Comparison of ENCODE assay signal across 19 cellular contexts in genomic region chr10:121455377-121455776, GRCh38.
DNase-seq lines count a peak whose midpoint lies in the region; ATAC-seq and TF ChIP-seq lines count a peak whose summit lies in the region.
"Had no signal": no experiment of that assay in that cellular context is flagged by ENCODE, and none has a peak within 500 bp of the region (broad histone marks: within the 10 kb centered on the region; RNA-seq: fewer than 3 reads in every experiment).

No MANE protein-coding gene starts in this region.

- CTCF ChIA-PET in Caco-2 (lab: Charles Lee) = interaction anchor here (0.7 kb wide), 1 partner anchor 77 kb away, joined by 3 read pairs; no protein-coding TSS in a partner anchor

- peak; percentile 43 to 61 for DNase-seq in Caco-2
- peak; percentile 98 for DNase-seq in SK-N-DZ (ENCODE audit: low spot score)
- peak; percentile 66 for DNase-seq in endodermal cell
- DNase-seq in neuronal stem cell (ENCODE audit: low spot score) = no peak
- DNase-seq in breast epithelium (ENCODE audit: low spot score in 2 of 2) = no peak
- DNase-seq in activated naive CD8-positive, alpha-beta T cell treated with anti-CD3 and anti-CD28 coated beads, Interleukin-2, amount 50 U/mL, for 24 hours = no peak
- DNase-seq in activated CD4-positive, alpha-beta T cell treated with anti-CD3 and anti-CD28 coated beads for 1 hour = no peak
- DNase-seq: DMS53; EL; H7; HFFc6; MG63; NCI-H1417 treated with DMSO at 0.1 percent for 48 hours; NCI-H187; NK-92 treated with Interleukin-12 subunit alpha and Interleukin-12 subunit beta, amount 100 ng/mL, for 24 hours; Peyer's patch had no signal

- WGBS in endodermal cell (ENCODE audit: insufficient coverage in 1 of 2, insufficient read length in 1 of 2), 2 experiments = 35 to 60% methylated on average over 4 to 5 of the region's 5 CpGs
- no CpG with 5 or more reads among the region's 5 CpGs for WGBS in neuronal stem cell (ENCODE audit: extremely low coverage in 2 of 2, insufficient read length in 2 of 2, insufficient replicate concordance in 1 of 2), 2 donors

- no peak overlapping the region for H2BK12ac ChIP-seq in neuronal stem cell (ENCODE audit: low read length)

- H3K36me3 ChIP-seq in Caco-2 (ENCODE audit: control insufficient read depth, insufficient read depth, low read length) (no peaks in the 10 kb centered on the region), endodermal cell (ENCODE audit: control insufficient read depth, insufficient read depth, low read length) (no peaks in the 10 kb centered on the region), neuronal stem cell (replicated peaks in 1 of 2; ENCODE audit: control insufficient read depth in 2 of 2, insufficient read depth in 2 of 2, low read length in 2 of 2) (no peaks in the 10 kb centered on the region), breast epithelium (no peaks in the 10 kb centered on the region)
- H3K36me3 ChIP-seq: MG63, Peyer's patch had no signal

- intact Hi-C loops in Caco-2 (cut with micrococcal nuclease; ENCODE audit: unreplicated experiment) (no loop called here), breast epithelium (cut with DNase I; ENCODE audit: low total_unique reads) (no loop called here)

- H2BK5ac ChIP-seq in neuronal stem cell (ENCODE audit: low read length) = no peak overlapping the region

- no peak overlapping the region for H3K23ac ChIP-seq in neuronal stem cell (ENCODE audit: low read depth, low read length, poor library complexity)

- no peak overlapping the region for H2BK15ac ChIP-seq in neuronal stem cell (ENCODE audit: low read length)

- no TSS peak for BruUV-seq in Caco-2 (replicated peaks; lab: Mats Ljungman, UMichigan)

- H3K18ac ChIP-seq in neuronal stem cell (ENCODE audit: low read length) = no peak overlapping the region

- H2AK5ac ChIP-seq in neuronal stem cell (ENCODE audit: low read depth, low read length) = no peak overlapping the region

- no peak overlapping the region for H3K4ac ChIP-seq in neuronal stem cell (ENCODE audit: low read length)

- POLR2A ChIA-PET in Caco-2 (lab: Charles Lee) = interaction anchor here (0.6 kb wide), 1 partner anchor 73 kb away, joined by 3 read pairs; no protein-coding TSS in a partner anchor

- no peak overlapping the region for H3K4me2 ChIP-seq in neuronal stem cell (ENCODE audit: insufficient read depth, low read length, poor library complexity, severe bottlenecking)

- H3K4me3 ChIP-seq in Caco-2 (ENCODE audit: low read depth, low read length) (no peak overlapping the region), endodermal cell (ENCODE audit: low read length) (no peak overlapping the region), neuronal stem cell (ENCODE audit: low read length in 2 of 2) (no peak overlapping the region), breast epithelium (no peak overlapping the region)
- H3K4me3 ChIP-seq: K562, MG63, Peyer's patch had no signal

- no peak overlapping the region for H3K27ac ChIP-seq in endodermal cell (ENCODE audit: low read depth, low read length)
- no peak overlapping the region for H3K27ac ChIP-seq in neuronal stem cell (replicated peaks; ENCODE audit: low read length)
- H3K27ac ChIP-seq in breast epithelium = no peak overlapping the region
- H3K27ac ChIP-seq: Peyer's patch had no signal

- H3K4me1 ChIP-seq in Caco-2 = peaks cover 45% of the 10 kb centered on the region
- H3K4me1 ChIP-seq in endodermal cell (ENCODE audit: control insufficient read depth, insufficient read depth, low read length) = peaks cover 25% of the 10 kb centered on the region
- peaks cover 2 to 14% of the 10 kb centered on the region in 2 donors for H3K4me1 ChIP-seq in neuronal stem cell (ENCODE audit: control insufficient read depth in 2 of 2, insufficient read depth in 1 of 2, low read depth in 1 of 2, low read length in 2 of 2)
- H3K4me1 ChIP-seq in breast epithelium = no peaks in the 10 kb centered on the region
- H3K4me1 ChIP-seq: Peyer's patch had no signal

- no peak for TF ChIP-seq POLR2A in breast epithelium (IDR thresholded peaks at IDR 0.05)

- H3K9ac ChIP-seq in endodermal cell (ENCODE audit: extremely low read depth, low read length, poor library complexity, severe bottlenecking) (no peak overlapping the region), neuronal stem cell (ENCODE audit: low read depth, low read length, poor library complexity) (no peak overlapping the region)

- TF ChIP-seq CTCF in Caco-2 (IDR thresholded peaks at IDR 0.05; ENCODE audit: insufficient read depth in 1 of 2, low read depth in 1 of 2, low read length in 1 of 2, severe bottlenecking in 1 of 2, unreplicated experiment in 1 of 2) (no peak), endodermal cell (conservative IDR thresholded peaks at IDR 0.05) (no peak), breast epithelium (IDR thresholded peaks at IDR 0.05) (no peak)

- H3K9me3 Mint-ChIP-seq in Caco-2 (ENCODE audit: unreplicated experiment) (no peaks in the 10 kb centered on the region), endodermal cell (no peaks in the 10 kb centered on the region)
- no peaks in the 10 kb centered on the region for H3K9me3 Mint-ChIP-seq in activated naive CD8-positive, alpha-beta T cell treated with anti-CD3 and anti-CD28 coated beads, Interleukin-2, amount 50 U/mL, for 24 hours

- H3K4me1 Mint-ChIP-seq in Caco-2 (ENCODE audit: low read depth, unreplicated experiment) (peaks cover 30% of the 10 kb centered on the region), endodermal cell (peaks cover 74% of the 10 kb centered on the region)
- no peaks in the 10 kb centered on the region for H3K4me1 Mint-ChIP-seq in activated naive CD8-positive, alpha-beta T cell treated with anti-CD3 and anti-CD28 coated beads, Interleukin-2, amount 50 U/mL, for 24 hours
- H3K4me1 Mint-ChIP-seq: CD14-positive monocyte had no signal

- H3K9me3 ChIP-seq in Caco-2 = no peaks in the 10 kb centered on the region
- no peaks in the 10 kb centered on the region for H3K9me3 ChIP-seq in endodermal cell (ENCODE audit: control insufficient read depth, low read length)
- H3K9me3 ChIP-seq in neuronal stem cell (replicated peaks in 1 of 2; ENCODE audit: control insufficient read depth in 2 of 2, insufficient read depth in 1 of 2, low read depth in 1 of 2, low read length in 2 of 2) = no peaks in the 10 kb centered on the region
- no peaks in the 10 kb centered on the region for H3K9me3 ChIP-seq in breast epithelium
- H3K9me3 ChIP-seq: MG63, Peyer's patch had no signal

- no peaks in the 10 kb centered on the region for H3K79me1 ChIP-seq in neuronal stem cell (ENCODE audit: low read depth, low read length)

- H3K27ac Mint-ChIP-seq in Caco-2 (ENCODE audit: unreplicated experiment) (peak overlapping the region; percentile 66), endodermal cell (peak overlapping the region; percentile 57)
- no peak overlapping the region for H3K27ac Mint-ChIP-seq in activated naive CD8-positive, alpha-beta T cell treated with anti-CD3 and anti-CD28 coated beads, Interleukin-2, amount 50 U/mL, for 24 hours
- H3K27ac Mint-ChIP-seq: CD14-positive monocyte, HFFc6 had no signal

- no peak overlapping the region for H3K14ac ChIP-seq in neuronal stem cell (ENCODE audit: low read length)

- H3K27me3 ChIP-seq in Caco-2 (replicated peaks; ENCODE audit: control insufficient read depth, insufficient read depth, low read length) = no peaks in the 10 kb centered on the region
- no peaks in the 10 kb centered on the region for H3K27me3 ChIP-seq in endodermal cell (ENCODE audit: control insufficient read depth, insufficient read depth, low read length, poor library complexity, severe bottlenecking)
- H3K27me3 ChIP-seq in neuronal stem cell (ENCODE audit: control insufficient read depth in 3 of 3, insufficient read depth in 3 of 3, low read depth in 1 of 3, low read length in 3 of 3) = peaks cover 0 to 5% (median 0%) of the 10 kb centered on the region in 3 experiments
- H3K27me3 ChIP-seq in breast epithelium = no peaks in the 10 kb centered on the region
- H3K27me3 ChIP-seq: MG63, Peyer's patch had no signal

- no peak overlapping the region for H2BK120ac ChIP-seq in neuronal stem cell (ENCODE audit: low read depth, low read length)

- no peaks in the 10 kb centered on the region for H3K36me3 Mint-ChIP-seq in Caco-2 (ENCODE audit: insufficient read depth, unreplicated experiment)
- H3K36me3 Mint-ChIP-seq in endodermal cell (ENCODE audit: low read depth) = no peaks in the 10 kb centered on the region
- H3K36me3 Mint-ChIP-seq in activated naive CD8-positive, alpha-beta T cell treated with anti-CD3 and anti-CD28 coated beads, Interleukin-2, amount 50 U/mL, for 24 hours (ENCODE audit: low read depth) = no peaks in the 10 kb centered on the region
- H3K36me3 Mint-ChIP-seq: CD14-positive monocyte had no signal

- peak overlapping the region; percentile 42 for H2AFZ ChIP-seq in neuronal stem cell (ENCODE audit: low read length)

- ATAC-seq in activated naive CD8-positive, alpha-beta T cell treated with anti-CD3 and anti-CD28 coated beads, Interleukin-2, amount 50 U/mL, for 24 hours = no peak
- no peak for ATAC-seq in GM21786 (IDR thresholded peaks at IDR 0.05; ENCODE audit: unreplicated experiment)
- ATAC-seq: K562 had no signal

- no peak overlapping the region for H4K91ac ChIP-seq in neuronal stem cell (ENCODE audit: low read depth, low read length, poor library complexity)

- H3K27me3 Mint-ChIP-seq in Caco-2 (ENCODE audit: insufficient read depth, unreplicated experiment) (no peaks in the 10 kb centered on the region), endodermal cell (ENCODE audit: insufficient read depth) (peaks cover 9% of the 10 kb centered on the region)
- peaks cover 2% of the 10 kb centered on the region for H3K27me3 Mint-ChIP-seq in activated naive CD8-positive, alpha-beta T cell treated with anti-CD3 and anti-CD28 coated beads, Interleukin-2, amount 50 U/mL, for 24 hours

- no peak overlapping the region for H4K8ac ChIP-seq in neuronal stem cell (ENCODE audit: low read depth, low read length)

- H3K4me3 Mint-ChIP-seq in Caco-2 (ENCODE audit: unreplicated experiment) = peak overlapping the region; percentile 10
- H3K4me3 Mint-ChIP-seq in endodermal cell = peak overlapping the region; percentile 9
- no peak overlapping the region for H3K4me3 Mint-ChIP-seq in activated naive CD8-positive, alpha-beta T cell treated with anti-CD3 and anti-CD28 coated beads, Interleukin-2, amount 50 U/mL, for 24 hours
- H3K4me3 Mint-ChIP-seq: CD14-positive monocyte, HFFc6 had no signal

Comparison
In these comparisons a context has a peak if more than half of its experiments do, and no peak if none do; other contexts are left out.
1. DNase-seq: peak in Caco-2 (2 of 2), SK-N-DZ (single experiment) and endodermal cell (single experiment); none in neuronal stem cell (single experiment), breast epithelium (0 of 2), activated naive CD8-positive, alpha-beta T cell treated with anti-CD3 and anti-CD28 coated beads, Interleukin-2, amount 50 U/mL, for 24 hours (single experiment) and activated CD4-positive, alpha-beta T cell treated with anti-CD3 and anti-CD28 coated beads for 1 hour (single experiment).